ENCODE assay signal across 8 cellular contexts in the genomic region with DNA sequence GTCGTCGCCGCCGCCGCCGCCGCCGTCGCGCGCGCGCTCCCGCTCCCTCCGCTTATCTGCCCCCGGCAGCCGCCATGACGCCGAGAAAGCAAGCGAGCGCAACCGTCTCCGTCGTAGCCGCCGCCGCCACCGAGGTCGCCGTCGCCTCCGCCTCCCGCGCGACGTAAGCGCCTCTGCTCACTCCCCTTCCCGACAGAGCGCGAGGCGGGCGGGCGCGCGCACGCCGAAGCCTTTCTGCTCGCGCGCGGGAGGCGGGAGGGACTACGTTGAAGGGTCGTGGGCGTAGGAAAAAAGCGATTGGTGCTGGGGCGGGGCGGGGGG. TPM values are rescaled to one million over a fixed set of nuclear protein-coding genes. Genes with fewer than 3 reads are reported as not detected.
DNase-seq lines count a peak whose midpoint lies in the region; ATAC-seq lines count a peak whose summit lies in the region.

A gene (minus strand): TSS at position 206 of the 321 bp plus-strand sequence. CDS start 2,621 bp downstream, outside the sequence.

- H3K27ac ChIP-seq in mesodermal cell (ENCODE audit: low read depth, low read length, severe bottlenecking), result peak within 1 kb of the TSS; percentile 99

- CTCF ChIA-PET in activated CD8-positive, alpha-beta memory T cell treated with anti-CD3 and anti-CD28 coated beads, Interleukin-2, amount 10 ng/mL, durations not matched to agents 7 days and 5 days (lab: Charles Lee), result interaction anchor here (1.7 to 2.9 kb wide), 3 partner anchors 21 to 98 kb away, joined by 4 to 10 read pairs (median 5); no protein-coding TSS in a partner anchor

- no peaks in the 10 kb centered on the region for H3K27me3 Mint-ChIP-seq in activated CD8-positive, alpha-beta memory T cell treated with anti-CD3 and anti-CD28 coated beads, Interleukin-2, amount 10 ng/mL, durations not matched to agents 7 days and 5 days
- no peaks in the 10 kb centered on the region for H3K27me3 Mint-ChIP-seq in effector memory CD8-positive, alpha-beta T cell

- ATAC-seq in GM21367 (IDR thresholded peaks at IDR 0.05; ENCODE audit: unreplicated experiment), result peak; percentile 49
- ATAC-seq in activated CD8-positive, alpha-beta memory T cell treated with anti-CD3 and anti-CD28 coated beads, Interleukin-2, amount 10 ng/mL, durations not matched to agents 7 days and 5 days, result peak; percentile 71
- ATAC-seq in effector memory CD8-positive, alpha-beta T cell (replicated peaks), result peak; percentile 64

- DNase-seq in COR-L47 (lab: John Stamatoyannopoulos, UW) (peak; percentile 95), HUDEP-2 (lab: John Stamatoyannopoulos, UW; ENCODE audit: unreplicated experiment in 76 of 76) (peak in 73 of 76 experiments; percentile 42 to 96 (median 90)), NOMO-1 treated with DMSO at 0.1 percent for 48 hours (lab: John Stamatoyannopoulos, UW; ENCODE audit: unreplicated experiment) (peak; percentile 95)
- DNase-seq in activated CD8-positive, alpha-beta memory T cell treated with anti-CD3 and anti-CD28 coated beads, Interleukin-2, amount 10 ng/mL, durations not matched to agents 7 days and 5 days, result peak; percentile 95
- DNase-seq in effector memory CD8-positive, alpha-beta T cell, result peak; percentile 89 to 94 (median 92)
- DNase-seq in stimulated activated CD8-positive, alpha-beta memory T cell treated with anti-CD3 and anti-CD28 coated beads, Interleukin-15, amount 100 ng/mL, for 24 hours (ENCODE audit: low read depth), result peak; percentile 86

- H3K36me3 Mint-ChIP-seq in activated CD8-positive, alpha-beta memory T cell treated with anti-CD3 and anti-CD28 coated beads, Interleukin-2, amount 10 ng/mL, durations not matched to agents 7 days and 5 days, result peaks cover 30% of the 10 kb centered on the region
- peaks cover 77% of the 10 kb centered on the region for H3K36me3 Mint-ChIP-seq in effector memory CD8-positive, alpha-beta T cell (ENCODE audit: insufficient read depth)

- H3K4me3 Mint-ChIP-seq in activated CD8-positive, alpha-beta memory T cell treated with anti-CD3 and anti-CD28 coated beads, Interleukin-2, amount 10 ng/mL, durations not matched to agents 7 days and 5 days, result peak within 1 kb of the TSS; percentile 98
- H3K4me3 Mint-ChIP-seq in effector memory CD8-positive, alpha-beta T cell, result peak within 1 kb of the TSS; percentile 81 to 95

- H3K9me3 ChIP-seq in mesodermal cell (ENCODE audit: control insufficient read depth, low read length), result no peaks in the 10 kb centered on the region

- H3K4me1 Mint-ChIP-seq in activated CD8-positive, alpha-beta memory T cell treated with anti-CD3 and anti-CD28 coated beads, Interleukin-2, amount 10 ng/mL, durations not matched to agents 7 days and 5 days, result peaks cover 47% of the 10 kb centered on the region
- H3K4me1 Mint-ChIP-seq in effector memory CD8-positive, alpha-beta T cell (ENCODE audit: low read depth in 2 of 2), result peaks cover 29 to 39% of the 10 kb centered on the region in 2 donors

- H3K4me3 ChIP-seq in mesodermal cell (ENCODE audit: extremely low read depth, insufficient read depth, low read length, poor library complexity, severe bottlenecking), result peak within 1 kb of the TSS; percentile 89

- H3K9me3 Mint-ChIP-seq in activated CD8-positive, alpha-beta memory T cell treated with anti-CD3 and anti-CD28 coated beads, Interleukin-2, amount 10 ng/mL, durations not matched to agents 7 days and 5 days (ENCODE audit: low read depth), result no peaks in the 10 kb centered on the region
- no peaks in the 10 kb centered on the region for H3K9me3 Mint-ChIP-seq in effector memory CD8-positive, alpha-beta T cell

- H3K36me3 ChIP-seq in mesodermal cell (ENCODE audit: control insufficient read depth, insufficient read depth, low read length), result peaks cover 19% of the 10 kb centered on the region

- WGBS in mesodermal cell (ENCODE audit: insufficient coverage in 2 of 2), 2 experiments, result 1% methylated on average over 37 to 47 of the region's 58 CpGs

- peaks cover 10% of the 10 kb centered on the region for H3K4me1 ChIP-seq in mesodermal cell (ENCODE audit: control insufficient read depth, insufficient read depth, low read length, poor library complexity, severe bottlenecking)

- H3K27ac Mint-ChIP-seq in activated CD8-positive, alpha-beta memory T cell treated with anti-CD3 and anti-CD28 coated beads, Interleukin-2, amount 10 ng/mL, durations not matched to agents 7 days and 5 days, result peak within 1 kb of the TSS; percentile 100
- H3K27ac Mint-ChIP-seq in effector memory CD8-positive, alpha-beta T cell, result peak within 1 kb of the TSS; percentile 97 to 100

RNA-seq across cellular contexts. Expression of the gene that starts here (rescaled TPM):
- total RNA-seq in activated CD8-positive, alpha-beta memory T cell treated with anti-CD3 and anti-CD28 coated beads, Interleukin-2, amount 10 ng/mL, durations not matched to agents 7 days and 5 days, result 10 to 100 TPM; 40.9 to 49.3 TPM
- polyA plus RNA-seq in mesodermal cell (2013, experiment 1 of 2), result 45.0 TPM
- polyA plus RNA-seq in mesodermal cell (2013, experiment 2 of 2), result 48.0 TPM

Comparison
In these comparisons a context has a peak if more than half of its experiments do, and no peak if none do; other contexts are left out.
1. Peak in every context shown above with its lines: DNase-seq, ATAC-seq, H3K4me3 ChIP-seq and H3K27ac ChIP-seq.